ENCODE assay signal across 27 cellular contexts in genomic region chr12:88681271-88681670, GRCh38.
"Had no signal": no experiment of that assay in that cellular context is flagged by ENCODE, and none has a peak within 500 bp of the region (broad histone marks: within the 10 kb centered on the region; RNA-seq: fewer than 3 reads in every experiment).

No MANE protein-coding gene starts in this region.

- H3K27ac ChIP-seq: left ventricle myocardium inferior, pancreas, prostate gland, skin epidermis, suprapubic skin, thoracic aorta, tibial nerve, uterus had no signal

- H3K36me3 ChIP-seq: left ventricle myocardium inferior, pancreas, prostate gland, suprapubic skin, thoracic aorta, tibial nerve, uterus had no signal

- H3K27me3 ChIP-seq: pancreas, suprapubic skin, tibial nerve, uterus had no signal

- H3K27ac Mint-ChIP-seq: immature natural killer cell; memory B cell; naive thymus-derived CD8-positive, alpha-beta T cell; nephron; type B pancreatic cell had no signal

- H3K4me3 ChIP-seq: left ventricle myocardium inferior, lung, pancreas, prostate gland, skin epidermis, suprapubic skin, thoracic aorta, tibial nerve, uterus had no signal

- H3K4me3 Mint-ChIP-seq: immature natural killer cell; memory B cell; naive thymus-derived CD8-positive, alpha-beta T cell; nephron; neural crest cell; type B pancreatic cell had no signal

- H3K4me1 ChIP-seq: left ventricle myocardium inferior, pancreas, prostate gland, tibial nerve, uterus had no signal

- DNase-seq: head of caudate nucleus; hypothalamus; immature natural killer cell; left ventricle myocardium inferior; naive thymus-derived CD8-positive, alpha-beta T cell; nucleus accumbens; pancreas; retina; right cardiac atrium; stimulated activated CD4-positive, alpha-beta T cell treated with anti-CD3 and anti-CD28 coated beads, Interleukin-12 subunit alpha, Interleukin-12 subunit beta, amount 100 ng/mL, for 4 hours; stimulated activated CD4-positive, alpha-beta T cell treated with anti-CD3 and anti-CD28 coated beads, Interleukin-15, amount 100 ng/mL, for 24 hours; stimulated activated CD4-positive, alpha-beta T cell treated with anti-CD3 and anti-CD28 coated beads, Interleukin-2, amount 100 ng/mL, for 24 hours; stimulated activated CD4-positive, alpha-beta T cell treated with anti-CD3 and anti-CD28 coated beads, Interleukin-4, amount 100 ng/mL, for 1 hour; stimulated activated naive CD4-positive, alpha-beta T cell treated with Interleukin-2 at 50 U/mL for 16 hours; uterus had no signal

- H3K9me3 ChIP-seq: pancreas, prostate gland, suprapubic skin, thoracic aorta, tibial nerve, uterus had no signal

- H3K9me3 Mint-ChIP-seq: neural crest cell, type B pancreatic cell had no signal

- ATAC-seq: naive thymus-derived CD8-positive, alpha-beta T cell; pancreas; right cardiac atrium; sciatic nerve had no signal

- H3K27me3 Mint-ChIP-seq: memory B cell; naive thymus-derived CD8-positive, alpha-beta T cell; type B pancreatic cell had no signal

- FAIRE-seq: islet of Langerhans, pancreas had no signal

- H3K36me3 Mint-ChIP-seq: immature natural killer cell; memory B cell; naive thymus-derived CD8-positive, alpha-beta T cell; type B pancreatic cell had no signal

- H3K4me1 Mint-ChIP-seq: immature natural killer cell; memory B cell; naive thymus-derived CD8-positive, alpha-beta T cell; nephron had no signal
